In the genomic region with DNA sequence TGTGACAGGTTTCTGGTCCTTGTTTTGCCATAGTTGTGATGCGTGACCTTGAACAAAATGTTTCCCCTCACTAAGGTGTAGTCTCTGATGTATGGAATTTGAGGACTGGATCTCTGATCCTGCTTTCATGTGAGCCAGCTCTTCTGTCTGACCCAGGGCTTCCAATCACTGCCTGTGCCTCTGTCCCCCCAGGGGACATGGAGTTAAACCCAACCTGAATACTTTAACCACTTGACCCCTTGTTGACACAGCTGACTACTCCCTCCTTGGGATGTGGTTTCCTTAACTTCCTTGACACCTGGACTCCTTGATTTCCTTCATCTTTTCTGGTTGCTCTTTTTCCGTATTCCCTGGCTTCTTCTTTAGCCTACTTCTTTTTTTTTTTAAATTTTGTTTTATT, we compare ENCODE assay signal across 18 cellular contexts.
"Had no signal": no experiment of that assay in that cellular context is flagged by ENCODE, and none has a peak within 500 bp of the region (broad histone marks: within the 10 kb centered on the region; RNA-seq: fewer than 3 reads in every experiment).

No MANE protein-coding gene starts in this region.

- H3K27ac ChIP-seq: colonic mucosa, foreskin keratinocyte, hepatocyte, parathyroid adenoma, psoas muscle, right lobe of liver, tibial artery had no signal

- H3K27ac Mint-ChIP-seq: nephron progenitor cell; stimulated activated memory B cell treated with anti-CD40 and anti-IgM and Interleukin-4, amounts not matched to agents 10 μg/mL and 1 μg/mL and 100 μg/mL, for 72 hours; stimulated activated naive CD8-positive, alpha-beta T cell treated with anti-CD3 and anti-CD28 coated beads, Interleukin-15, Interleukin-2, amounts not matched to agents 100 ng/mL and 50 ng/mL, for 24 hours had no signal

- H3K4me3 Mint-ChIP-seq: naive thymus-derived CD4-positive, alpha-beta T cell; nephron progenitor cell; stimulated activated memory B cell treated with anti-CD40 and anti-IgM and Interleukin-4, amounts not matched to agents 10 μg/mL and 1 μg/mL and 100 μg/mL, for 72 hours; stimulated activated naive CD8-positive, alpha-beta T cell treated with anti-CD3 and anti-CD28 coated beads, Interleukin-15, Interleukin-2, amounts not matched to agents 100 ng/mL and 50 ng/mL, for 24 hours had no signal

- H3K4me1 ChIP-seq: colonic mucosa, foreskin keratinocyte, parathyroid adenoma, psoas muscle, right lobe of liver, tibial artery had no signal

- H3K27me3 Mint-ChIP-seq: stimulated activated naive CD8-positive, alpha-beta T cell treated with anti-CD3 and anti-CD28 coated beads, Interleukin-15, Interleukin-2, amounts not matched to agents 100 ng/mL and 50 ng/mL, for 24 hours had no signal

- ATAC-seq: foreskin keratinocyte; left colon; naive thymus-derived CD4-positive, alpha-beta T cell; psoas muscle; right lobe of liver; stimulated activated memory B cell treated with anti-CD40 and anti-IgM and Interleukin-4, amounts not matched to agents 10 μg/mL and 1 μg/mL and 100 μg/mL, for 72 hours had no signal

- H3K4me3 ChIP-seq: colonic mucosa, hepatocyte, psoas muscle, right lobe of liver, tibial artery had no signal

- H3K9me3 Mint-ChIP-seq: stimulated activated naive CD8-positive, alpha-beta T cell treated with anti-CD3 and anti-CD28 coated beads, Interleukin-15, Interleukin-2, amounts not matched to agents 100 ng/mL and 50 ng/mL, for 24 hours had no signal

- H3K4me2 ChIP-seq: hepatocyte had no signal

- DNase-seq: colonic mucosa; dermis blood vessel endothelial cell; foreskin keratinocyte; head of caudate nucleus; left colon; mammary epithelial cell; naive thymus-derived CD4-positive, alpha-beta T cell; nephron progenitor cell; psoas muscle; retina; right lobe of liver; stimulated activated CD4-positive, alpha-beta T cell treated with anti-CD3 and anti-CD28 coated beads, Interleukin-4, amount 100 ng/mL, for 1 hour; stimulated activated CD8-positive, alpha-beta memory T cell treated with anti-CD3 and anti-CD28 coated beads, Interleukin-4, amount 100 ng/mL, for 48 hours; tibial artery had no signal

- H3K4me1 Mint-ChIP-seq: stimulated activated memory B cell treated with anti-CD40 and anti-IgM and Interleukin-4, amounts not matched to agents 10 μg/mL and 1 μg/mL and 100 μg/mL, for 72 hours had no signal

- H3K9me3 ChIP-seq: colonic mucosa, psoas muscle, right lobe of liver, tibial artery had no signal

- H3K36me3 ChIP-seq: colonic mucosa, right lobe of liver, tibial artery had no signal

- H3K36me3 Mint-ChIP-seq: naive thymus-derived CD4-positive, alpha-beta T cell; stimulated activated memory B cell treated with anti-CD40 and anti-IgM and Interleukin-4, amounts not matched to agents 10 μg/mL and 1 μg/mL and 100 μg/mL, for 72 hours had no signal

- H3K9ac ChIP-seq: parathyroid adenoma had no signal

- H3K27me3 ChIP-seq: colonic mucosa, hepatocyte, right lobe of liver, tibial artery had no signal
